8 cellular contexts compared by ENCODE assay signal in genomic region chr17:20063665-20064648, GRCh38. TPM values are rescaled to one million over a fixed set of nuclear protein-coding genes. Genes with fewer than 3 reads are reported as not detected.
DNase-seq lines count a peak whose midpoint lies in the region; ATAC-seq and TF ChIP-seq lines count a peak whose summit lies in the region.

No MANE protein-coding gene starts in this region.

- CTCF ChIA-PET in AG04450 (lab: Charles Lee) = interaction anchor here (0.7 kb wide), 1 partner anchor 54 kb away, joined by 11 read pairs; no protein-coding TSS in a partner anchor
- CTCF ChIA-PET in CD4-positive, alpha-beta T cell (lab: Charles Lee) = no interaction called here

- no peaks in the 10 kb centered on the region for H3K36me3 Mint-ChIP-seq in CD4-positive, alpha-beta T cell (ENCODE audit: low read depth)

- no peak for TF ChIP-seq CTCF in AG04450 (IDR thresholded peaks at IDR 0.05; ENCODE audit: low read depth, low read length)
- TF ChIP-seq CTCF in CD4-positive, alpha-beta T cell (IDR thresholded peaks at IDR 0.05) = no peak

- no peaks in the 10 kb centered on the region for H3K27me3 Mint-ChIP-seq in CD4-positive, alpha-beta T cell

- H3K4me1 Mint-ChIP-seq in CD4-positive, alpha-beta T cell (ENCODE audit: low read depth) = no peaks in the 10 kb centered on the region

- no peaks in the 10 kb centered on the region for H3K27me3 ChIP-seq in AG04450 (ENCODE audit: control insufficient read depth, insufficient read depth, low read length)
- no peaks in the 10 kb centered on the region for H3K27me3 ChIP-seq in right cardiac atrium (ENCODE audit: control insufficient read depth, insufficient read depth)
- no peaks in the 10 kb centered on the region for H3K27me3 ChIP-seq in CD4-positive, alpha-beta T cell (ENCODE audit: control insufficient read depth, insufficient read depth, low read length)

- POLR2A ChIA-PET in AG04450 (lab: Yijun Ruan, JAX) = interaction anchor here (1.0 kb wide), 1 partner anchor 54 kb away, joined by 3 read pairs; no protein-coding TSS in a partner anchor
- POLR2A ChIA-PET in CD4-positive, alpha-beta T cell (lab: Charles Lee) = no interaction called here

- no peaks in the 10 kb centered on the region for H3K9me3 Mint-ChIP-seq in CD4-positive, alpha-beta T cell

- in situ Hi-C loops in KBM-7 (cut with MboI; ENCODE audit: low pct_unique_long_range_greater_than_20kb, low sequenced_read_pairs) = no loop called here

- H3K4me3 ChIP-seq in AG04450 (ENCODE audit: low read depth, low read length) (no peak overlapping the region), right cardiac atrium (ENCODE audit: low read length) (no peak overlapping the region)

- no peak overlapping the region for H3K27ac Mint-ChIP-seq in CD4-positive, alpha-beta T cell

- H3K9me3 ChIP-seq in AG04450 (ENCODE audit: control insufficient read depth, insufficient read depth, low read length) (no peaks in the 10 kb centered on the region), right cardiac atrium (ENCODE audit: control insufficient read depth, low read length) (no peaks in the 10 kb centered on the region)
- no peaks in the 10 kb centered on the region for H3K9me3 ChIP-seq in CD4-positive, alpha-beta T cell (ENCODE audit: control insufficient read depth, low read length)

- intact Hi-C loops in right cardiac atrium (cut with DNase I) = no loop called here
- intact Hi-C loops in CD4-positive, alpha-beta T cell (cut with DNase I, micrococcal nuclease) = loop anchor here in 1 of 2 experiments (5.0 kb wide), 1 partner anchor 823 kb away; no protein-coding TSS in a partner anchor

- DNase-seq in AG04450 (ENCODE audit: low read depth, low spot score) (peak; percentile 77), KBM-7 (peak; percentile 56), right cardiac atrium (peak; percentile 85 to 90 (median 87))
- peak; percentile 4 to 34 (median 9) for DNase-seq in stimulated activated CD4-positive, alpha-beta T cell treated with anti-CD3 and anti-CD28 coated beads, TNF-alpha, amount 100 ng/mL, for 48 hours (ENCODE audit: low read depth in 3 of 3)
- DNase-seq in CD4-positive, alpha-beta T cell = no peak

- peaks cover 2% of the 10 kb centered on the region for H3K4me1 ChIP-seq in right cardiac atrium (ENCODE audit: control insufficient read depth, insufficient read depth, low read length)

- WGBS in adipose tissue, 3 donors = 30 to 58% (median 30%) methylated on average over 12 of the region's 12 CpGs
- WGBS in right cardiac atrium = 46% methylated on average over 12 of the region's 12 CpGs

- ATAC-seq in GM18870 (IDR thresholded peaks at IDR 0.05; ENCODE audit: unreplicated experiment) (peak; percentile 61), right cardiac atrium (peak; percentile 85 to 91), HG03039 (IDR thresholded peaks at IDR 0.05; ENCODE audit: unreplicated experiment) (no peak)
- ATAC-seq in CD4-positive, alpha-beta T cell (ENCODE audit: poor library complexity) = no peak

- no peak overlapping the region for H3K4me3 Mint-ChIP-seq in CD4-positive, alpha-beta T cell

- H3K27ac ChIP-seq in AG04450 (ENCODE audit: low read depth, low read length) (peak overlapping the region; percentile 66), adipose tissue (ENCODE audit: low read depth, low read length) (peak overlapping the region; percentile 17), right cardiac atrium (ENCODE audit: low read length) (peak overlapping the region; percentile 73)
- no peak overlapping the region for H3K27ac ChIP-seq in CD4-positive, alpha-beta T cell (ENCODE audit: low read depth, low read length)

RNA-seq across cellular contexts. Expression of gene SPECC1, which starts 54.8 kb away (rescaled TPM):
- polyA plus RNA-seq in AG04450 (2011; rRNA removed) = 47.2 and 56.4 TPM in 2 replicates
- 69.2 and 80.5 TPM in 2 replicates for polyA minus RNA-seq in AG04450 (2011; rRNA and poly(A)+ RNA removed)
- polyA plus RNA-seq in adipose tissue = 10 to 100 TPM in 1 of 3 donors, 1 to 10 TPM in 2; 5.0 to 11.5 (median 8.2) TPM
- total RNA-seq in right cardiac atrium = 1 to 10 TPM; 7.8 to 9.7 (median 8.5) TPM
- polyA plus RNA-seq in right cardiac atrium = 3.1 TPM
- 1 to 10 TPM; 4.3 to 4.4 TPM for total RNA-seq in CD4-positive, alpha-beta T cell

Comparison
In these comparisons a context has a peak if more than half of its experiments do, and no peak if none do; other contexts are left out.
1. DNase-seq: peak in AG04450 (single experiment), KBM-7 (single experiment), right cardiac atrium (3 of 3) and stimulated activated CD4-positive, alpha-beta T cell treated with anti-CD3 and anti-CD28 coated beads, TNF-alpha, amount 100 ng/mL, for 48 hours (3 of 3); none in CD4-positive, alpha-beta T cell (0 of 10).
2. ATAC-seq: peak in GM18870 (single experiment) and right cardiac atrium (2 of 2); none in CD4-positive, alpha-beta T cell (single experiment) and HG03039 (single experiment).